ENCODE assay signal across 8 cellular contexts in the genomic region with DNA sequence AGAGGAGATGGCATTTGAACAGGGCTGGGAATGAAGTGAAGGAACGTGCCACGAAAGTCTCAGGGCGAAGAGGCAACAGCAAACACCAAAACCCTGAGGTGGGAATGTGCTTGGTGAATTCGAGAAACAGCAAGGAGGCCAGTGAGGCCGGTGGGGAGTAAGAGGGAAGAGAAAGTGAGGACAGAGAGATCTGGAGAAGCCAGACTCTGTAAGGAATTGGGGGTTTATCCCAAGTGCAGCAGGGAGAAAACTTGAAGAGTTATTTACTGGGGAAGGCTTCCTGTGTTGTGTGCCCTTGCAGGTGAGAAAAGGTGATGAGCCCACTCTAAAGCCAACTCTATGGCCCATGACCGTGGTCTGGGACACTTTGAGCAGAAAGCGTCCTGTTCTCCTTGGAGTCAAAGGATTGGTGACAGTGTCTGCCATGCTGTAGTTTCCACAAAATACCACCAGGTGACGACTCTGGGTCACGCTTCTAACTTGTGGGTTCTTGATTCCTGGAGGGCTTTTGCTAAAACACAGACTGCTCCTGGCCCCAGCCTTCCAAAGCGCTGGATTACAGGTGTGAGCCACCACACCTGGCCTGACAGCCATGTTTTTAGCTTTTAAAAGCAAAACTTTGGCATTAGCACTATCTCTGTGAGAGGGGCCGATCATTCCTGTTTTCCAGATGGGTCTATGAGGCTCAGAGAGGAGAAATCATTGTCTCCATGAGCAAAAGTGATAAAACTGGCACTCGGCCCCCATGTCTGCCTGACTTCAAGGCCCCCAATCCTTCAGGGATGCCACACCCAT. TPM values are rescaled to one million over a fixed set of nuclear protein-coding genes. Genes with fewer than 3 reads are reported as not detected.
A peak's percentile ranks its signal among the peaks of the same experiment; 100 is the strongest.
DNase-seq lines count a peak whose midpoint lies in the region; ATAC-seq, FAIRE-seq and TF ChIP-seq lines count a peak whose summit lies in the region.

No MANE protein-coding gene starts in this region.

- H3K79me2 ChIP-seq in K562 (ENCODE audit: control insufficient read depth, insufficient read depth, low read length) = no peaks in the 10 kb centered on the region

- no peak overlapping the region for H3K27ac Mint-ChIP-seq in T-helper 2 cell treated with Interferon-gamma antibody and Interleukin-4, amounts not matched to agents 5 μg/mL and 100 μg/mL, for 36 hours
- no peak overlapping the region for H3K27ac Mint-ChIP-seq in immature natural killer cell

- H3K27me3 ChIP-seq in K562 (ENCODE audit: control insufficient read depth in 2 of 2, insufficient read depth in 2 of 2, low read length in 2 of 2) = no peaks in the 10 kb centered on the region

- ATAC-seq in GM18909 (IDR thresholded peaks at IDR 0.05; ENCODE audit: poor library complexity, unreplicated experiment) = peak; percentile 54
- peak; percentile 91 for ATAC-seq in K562
- ATAC-seq in GM21390 (IDR thresholded peaks at IDR 0.05; ENCODE audit: unreplicated experiment) = no peak

- DNase-seq in AG20443 (ENCODE audit: low spot score) = peak; percentile 81
- peak; percentile 63 for DNase-seq in NCI-H146 (lab: John Stamatoyannopoulos, UW)
- DNase-seq in T-helper 2 cell treated with Interferon-gamma antibody and Interleukin-4, amounts not matched to agents 5 μg/mL and 100 μg/mL, for 36 hours (ENCODE audit: low spot score) = peak; percentile 42
- peak; percentile 48 to 81 (median 59) for DNase-seq in K562 (ENCODE audit: extremely low read depth in 1 of 4, low spot score in 3 of 4)
- peak; percentile 12 to 32 (median 18) for DNase-seq in immature natural killer cell
- DNase-seq in stimulated activated CD4-positive, alpha-beta T cell treated with anti-CD3 and anti-CD28 coated beads, Interleukin-12 subunit alpha, Interleukin-12 subunit beta, amount 100 ng/mL, for 4 hours = peak; percentile 27

- peaks cover 0 to 15% of the 10 kb centered on the region in 2 experiments; a peak in 3 of 5 replicates for H3K4me1 ChIP-seq in K562 (replicated peaks in 1 of 2; ENCODE audit: control insufficient read depth in 2 of 2, insufficient read depth in 2 of 2, low read length in 2 of 2)

- TF ChIP-seq EP300 in K562 (IDR thresholded peaks at IDR 0.05; ENCODE audit: low read length) = no peak

- H3K36me3 ChIP-seq in K562 (ENCODE audit: control insufficient read depth, insufficient read depth, low read length) = no peaks in the 10 kb centered on the region

- in situ Hi-C loops in K562 (cut with MboI) = loop anchor here (5.0 kb wide), 1 partner anchor 176 kb away; no protein-coding TSS in a partner anchor

- no peaks in the 10 kb centered on the region for H3K4me1 Mint-ChIP-seq in T-helper 2 cell treated with Interferon-gamma antibody and Interleukin-4, amounts not matched to agents 5 μg/mL and 100 μg/mL, for 36 hours (ENCODE audit: low read depth)
- no peaks in the 10 kb centered on the region for H3K4me1 Mint-ChIP-seq in immature natural killer cell

- H3K9me3 Mint-ChIP-seq in T-helper 2 cell treated with Interferon-gamma antibody and Interleukin-4, amounts not matched to agents 5 μg/mL and 100 μg/mL, for 36 hours = no peaks in the 10 kb centered on the region
- no peaks in the 10 kb centered on the region for H3K9me3 Mint-ChIP-seq in immature natural killer cell

- CTCF ChIA-PET in K562 (lab: Yijun Ruan, JAX; ENCODE audit: low intra/inter-chr PET ratio) = interaction anchor here (0.7 to 2.8 kb wide), 6 partner anchors 83 to 208 kb away, joined by 3 to 17 read pairs (median 7); a partner anchor contains a TSS

- no peak overlapping the region for H3K4me3 ChIP-seq in K562

- peak; percentile 89 to 95 for TF ChIP-seq RAD21 in K562 (CRISPR knock-in tag; conservative IDR thresholded peaks at IDR 0.05 in 1 of 2, IDR thresholded peaks at IDR 0.05 in 1 of 2)

- no peak for TF ChIP-seq POLR2A in K562 (conservative IDR thresholded peaks at IDR 0.05)

- peak; percentile 89 to 96 (median 91) for TF ChIP-seq CTCF in K562 (IDR thresholded peaks at IDR 0.05 in 2 of 3, conservative IDR thresholded peaks at IDR 0.05 in 1 of 3; ENCODE audit: insufficient read depth in 2 of 3, low read depth in 1 of 3, low read length in 3 of 3)

- H3K27me3 Mint-ChIP-seq in T-helper 2 cell treated with Interferon-gamma antibody and Interleukin-4, amounts not matched to agents 5 μg/mL and 100 μg/mL, for 36 hours (ENCODE audit: low read depth) = peaks cover 13% of the 10 kb centered on the region
- H3K27me3 Mint-ChIP-seq in immature natural killer cell (ENCODE audit: low read depth in 3 of 3) = peaks cover 3 to 8% (median 4%) of the 10 kb centered on the region in 3 donors

- no peak overlapping the region for H3K27ac ChIP-seq in K562 (ENCODE audit: extremely low read depth, low read depth, low read length)

- H3K9ac ChIP-seq in K562 (ENCODE audit: insufficient read depth in 1 of 2, low read depth in 2 of 2, low read length in 2 of 2) = 0 out of 4 replicates have a peak overlapping the region, but pooled peaks of 1 of the 2 experiments have one; percentile 48

- no TSS peak for BruUV-seq in K562 (replicated peaks; lab: Mats Ljungman, UMichigan)

- H4K20me1 ChIP-seq in K562 (replicated peaks; ENCODE audit: control insufficient read depth, insufficient read depth, low read length) = no peaks in the 10 kb centered on the region

- H2AFZ ChIP-seq in K562 (ENCODE audit: low read depth, low read length) = peak overlapping the region; percentile 42

- H3K9me3 ChIP-seq in K562 (replicated peaks; ENCODE audit: control insufficient read depth, insufficient read depth, low read depth, low read length) = no peaks in the 10 kb centered on the region

- H3K36me3 Mint-ChIP-seq in T-helper 2 cell treated with Interferon-gamma antibody and Interleukin-4, amounts not matched to agents 5 μg/mL and 100 μg/mL, for 36 hours (ENCODE audit: low read depth) = no peaks in the 10 kb centered on the region
- H3K36me3 Mint-ChIP-seq in immature natural killer cell = no peaks in the 10 kb centered on the region

- no peak overlapping the region for H3K4me3 Mint-ChIP-seq in T-helper 2 cell treated with Interferon-gamma antibody and Interleukin-4, amounts not matched to agents 5 μg/mL and 100 μg/mL, for 36 hours
- H3K4me3 Mint-ChIP-seq in immature natural killer cell = no peak overlapping the region

- no peaks in the 10 kb centered on the region for H3K9me1 ChIP-seq in K562 (ENCODE audit: control insufficient read depth, insufficient read depth, low read length)

- peak; percentile 91 for FAIRE-seq in K562 (lab: Jason Lieb, UNC)

- 12% methylated on average over 7 of the region's 12 CpGs for WGBS in K562 (ENCODE audit: insufficient coverage, low coverage, missing lambda C conversion rate)

- POLR2A ChIA-PET in K562 (lab: Yijun Ruan, JAX) = interaction anchor here (0.6 kb wide), 1 partner anchor 261 kb away, joined by 3 read pairs; no protein-coding TSS in a partner anchor

- H3K4me2 ChIP-seq in K562 (ENCODE audit: insufficient read depth, low read length) = no peak overlapping the region

- intact Hi-C loops in K562 (cut with micrococcal nuclease) = loop anchor here (1.0 to 2.0 kb wide), 4 partner anchors 84 to 207 kb away; a partner anchor contains a TSS

RNA-seq across cellular contexts. Expression of a gene that starts 18.0 kb away (rescaled TPM):
- total RNA-seq in K562 (2011; cell fraction: chromatin; rRNA removed; ENCODE audit: low replicate concordance) = 123 and 330 TPM in 2 replicates
- total RNA-seq in K562 (2011; cell fraction: nucleolus; rRNA removed) = 74.4 and 84.6 TPM in 2 replicates
- 187 and 322 TPM in 2 replicates for total RNA-seq in K562 (2011; cell fraction: nucleoplasm; rRNA removed)
- total RNA-seq in K562 (2014; rRNA removed) (81.4 and 88.5 TPM in 2 replicates), K562 (2014; rRNA removed; fragmentation: Illumina TruSeq; extraction: Trizol) (149 and 152 TPM in 2 replicates), K562 (2015; rRNA removed; fragmentation: Illumina TruSeq; extraction: Trizol) (141 and 156 TPM in 2 replicates), K562 (2021) (144 and 150 TPM in 2 replicates)
- polyA plus RNA-seq in K562 (2011; rRNA removed) (103 and 145 TPM in 2 replicates), K562 (2014; fragmentation: Illumina TruSeq; extraction: Trizol) (188 and 251 TPM in 2 replicates), K562 (2014; fragmentation: Nextera tagmentation; extraction: Ambion mirVana) (100 to 1,000 TPM in 1 of 2 experiments, 10 to 100 TPM in 1; 71.0 to 101 TPM), K562 (2014; rRNA removed) (77.0 and 98.4 TPM in 2 replicates), immature natural killer cell (10 to 100 TPM; 39.9 to 65.9 (median 60.1) TPM)
- 87.8 and 148 TPM in 2 replicates for polyA plus RNA-seq in K562 (2011; cell fraction: cytosol; rRNA removed)
- polyA plus RNA-seq in K562 (2011; cell fraction: nucleus; rRNA removed) = 75.9 and 131 TPM in 2 replicates
- 89.9 and 106 TPM in 2 replicates for polyA plus RNA-seq in K562 (2012)
- polyA minus RNA-seq in K562 (2011; rRNA and poly(A)+ RNA removed) = 231 and 302 TPM in 2 replicates
- 105 and 130 TPM in 2 replicates for polyA minus RNA-seq in K562 (2011; cell fraction: cytosol; rRNA and poly(A)+ RNA removed)
- polyA minus RNA-seq in K562 (2011; cell fraction: nucleus; rRNA and poly(A)+ RNA removed) = 58.4 and 139 TPM in 2 replicates

RNA-seq across cellular contexts. Expression of a gene that starts 48.5 kb away (rescaled TPM):
- 0.79 and 1.6 TPM in 2 replicates for total RNA-seq in K562 (2011; cell fraction: chromatin; rRNA removed; ENCODE audit: low replicate concordance)
- total RNA-seq in K562 (2011; cell fraction: nucleolus; rRNA removed) = 1.6 and 2.0 TPM in 2 replicates
- 1.6 and 1.8 TPM in 2 replicates for total RNA-seq in K562 (2011; cell fraction: nucleoplasm; rRNA removed)
- total RNA-seq in K562 (2014; rRNA removed) (2.3 and 4.4 TPM in 2 replicates), K562 (2014; rRNA removed; fragmentation: Illumina TruSeq; extraction: Trizol) (0.96 and 1.2 TPM in 2 replicates), K562 (2015; rRNA removed; fragmentation: Illumina TruSeq; extraction: Trizol) (1.2 and 2.0 TPM in 2 replicates), K562 (2021) (3.8 and 5.0 TPM in 2 replicates)
- polyA plus RNA-seq in K562 (2011; rRNA removed) (0.93 and 1.7 TPM in 2 replicates), K562 (2014; fragmentation: Illumina TruSeq; extraction: Trizol) (0.62 and 0.98 TPM in 2 replicates), K562 (2014; fragmentation: Nextera tagmentation; extraction: Ambion mirVana) (under 1 TPM; 0.04 to 0.13 TPM), K562 (2014; rRNA removed) (4.2 and 4.5 TPM in 2 replicates), immature natural killer cell (not detected)
- polyA plus RNA-seq in K562 (2011; cell fraction: cytosol; rRNA removed) = 1.8 and 4.0 TPM in 2 replicates
- polyA plus RNA-seq in K562 (2011; cell fraction: nucleus; rRNA removed) = 2.4 and 2.7 TPM in 2 replicates
- polyA plus RNA-seq in K562 (2012) = 2.4 and 2.8 TPM in 2 replicates
- polyA minus RNA-seq in K562 (2011; rRNA and poly(A)+ RNA removed) = 0.28 and 0.33 TPM in 2 replicates
- 0.57 and 2.8 TPM in 2 replicates for polyA minus RNA-seq in K562 (2011; cell fraction: cytosol; rRNA and poly(A)+ RNA removed)
- polyA minus RNA-seq in K562 (2011; cell fraction: nucleus; rRNA and poly(A)+ RNA removed) = 1.1 and 1.2 TPM in 2 replicates

Comparison
In these comparisons a context has a peak if more than half of its experiments do, and no peak if none do; other contexts are left out.
1. DNase-seq: peak in every context shown above with its lines; median percentile 81 in AG20443; 63 in NCI-H146; 59 in K562; 42 in T-helper 2 cell treated with Interferon-gamma antibody and Interleukin-4, amounts not matched to agents 5 μg/mL and 100 μg/mL, for 36 hours; 27 in stimulated activated CD4-positive, alpha-beta T cell treated with anti-CD3 and anti-CD28 coated beads, Interleukin-12 subunit alpha, Interleukin-12 subunit beta, amount 100 ng/mL, for 4 hours; 18 in immature natural killer cell.